In genomic region chr2:76415821-76416220, GRCh38 we compare ENCODE assay signal across 1 cellular context.
TF ChIP-seq lines count a peak whose summit lies in the region.

No MANE protein-coding gene starts in this region.

TF ChIP-seq in K562, 482 proteins besides CTCF, POLR2A, EP300 and RAD21 (continued from another document):
- TF ChIP-seq ZBTB1 (CRISPR knock-in tag; IDR thresholded peaks at IDR 0.05; ENCODE audit: borderline replicate concordance, low read depth) (no peak), RHOXF2B (CRISPR knock-in tag; conservative IDR thresholded peaks at IDR 0.05) (no peak), SNRNP70 (optimal IDR thresholded peaks at IDR 0.05; ENCODE audit: low read depth, low read length) (no peak), SRSF1 (IDR thresholded peaks at IDR 0.05; ENCODE audit: low read depth, low read length) (no peak), ETV5 (CRISPR knock-in tag; IDR thresholded peaks at IDR 0.05; ENCODE audit: low read depth) (no peak), BRCA1 (IDR thresholded peaks at IDR 0.05) (no peak), BRCA1 (CRISPR knock-in tag; IDR thresholded peaks at IDR 0.05) (no peak), ZNF384 (IDR thresholded peaks at IDR 0.05; ENCODE audit: low read depth, low read length) (peak; percentile 15; the same call in 1 of the 2 replicates), MYNN (IDR thresholded peaks at IDR 0.05) (no peak), MYNN (CRISPR knock-in tag; IDR thresholded peaks at IDR 0.05) (no peak)
- TF ChIP-seq, protein P1, sequence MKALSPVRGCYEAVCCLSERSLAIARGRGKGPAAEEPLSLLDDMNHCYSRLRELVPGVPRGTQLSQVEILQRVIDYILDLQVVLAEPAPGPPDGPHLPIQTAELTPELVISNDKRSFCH (CRISPR knock-in tag; IDR thresholded peaks at IDR 0.05) = no peak
- TF ChIP-seq, protein P1 (tag; IDR thresholded peaks at IDR 0.05) = no peak
